21 cellular contexts compared by ENCODE assay signal in genomic region chr2:14223576-14223975, GRCh38.
A peak's percentile ranks its signal among the peaks of the same experiment; 100 is the strongest.
DNase-seq lines count a peak whose midpoint lies in the region; ATAC-seq, FAIRE-seq and TF ChIP-seq lines count a peak whose summit lies in the region.
"Had no signal": no experiment of that assay in that cellular context is flagged by ENCODE, and none has a peak within 500 bp of the region (broad histone marks: within the 10 kb centered on the region; RNA-seq: fewer than 3 reads in every experiment).

No MANE protein-coding gene starts in this region.

- no peaks in the 10 kb centered on the region for H3K27me3 Mint-ChIP-seq in CD8-positive, alpha-beta T cell (ENCODE audit: low read depth)
- H3K27me3 Mint-ChIP-seq: B cell; CD4-positive, CD25-positive, alpha-beta regulatory T cell; CD8-positive, alpha-beta memory T cell had no signal

- H3K36me3 ChIP-seq in GM12878 (ENCODE audit: control insufficient read depth in 2 of 2, insufficient read depth in 2 of 2, low read length in 1 of 2) = no peaks in the 10 kb centered on the region
- H3K36me3 ChIP-seq in CD8-positive, alpha-beta T cell (ENCODE audit: insufficient read depth, low read length) = no peaks in the 10 kb centered on the region
- H3K36me3 ChIP-seq: BLaER1 had no signal

- H4K20me1 ChIP-seq in GM12878 (ENCODE audit: control insufficient read depth, insufficient read depth) = no peaks in the 10 kb centered on the region
- H4K20me1 ChIP-seq: BLaER1 had no signal

- no peak overlapping the region for H3K4me2 ChIP-seq in GM12878 (ENCODE audit: control insufficient read depth, insufficient read depth)
- H3K4me2 ChIP-seq: BLaER1 had no signal

- no peaks in the 10 kb centered on the region for H3K79me2 ChIP-seq in GM12878 (ENCODE audit: control insufficient read depth, insufficient read depth, low read length)

- H3K27me3 ChIP-seq in GM12878 (replicated peaks in 1 of 2; ENCODE audit: control insufficient read depth in 2 of 2, insufficient read depth in 2 of 2, low read length in 1 of 2) = no peaks in the 10 kb centered on the region
- H3K27me3 ChIP-seq in foreskin keratinocyte = no peaks in the 10 kb centered on the region
- H3K27me3 ChIP-seq in CD8-positive, alpha-beta T cell (ENCODE audit: insufficient read depth, low read length) = no peaks in the 10 kb centered on the region
- H3K27me3 ChIP-seq: BLaER1 had no signal

- CTCF ChIA-PET in GM12878 (lab: Yijun Ruan, JAX) = no interaction called here
- CTCF ChIA-PET in CD8-positive, alpha-beta T cell (lab: Charles Lee) = no interaction called here

- POLR2A ChIA-PET in GM12878 (lab: Charles Lee) = no interaction called here
- POLR2A ChIA-PET in CD8-positive, alpha-beta T cell (lab: Charles Lee) = no interaction called here

- no peak overlapping the region for H3K27ac ChIP-seq in GM12878 (ENCODE audit: control insufficient read depth, insufficient read depth)
- H3K27ac ChIP-seq in foreskin keratinocyte = no peak overlapping the region
- H3K27ac ChIP-seq in CD8-positive, alpha-beta T cell (ENCODE audit: low read depth, low read length) = no peak overlapping the region
- H3K27ac ChIP-seq: 22Rv1, BLaER1, C4-2B, GM23248 had no signal

- TF ChIP-seq EP300 in GM12878 (IDR thresholded peaks at IDR 0.05; ENCODE audit: borderline replicate concordance in 1 of 2, control insufficient read depth in 1 of 2, low read depth in 2 of 2, low read length in 2 of 2) = no peak

- no peak for FAIRE-seq in GM12878 (lab: Jason Lieb, UNC)
- FAIRE-seq: A204.1, G401.6, GM19239 had no signal

- RAD21 ChIA-PET in GM12878 (lab: Charles Lee; ENCODE audit: unreplicated experiment) = no interaction called here

- SMC1A ChIA-PET in GM12878 (lab: Charles Lee; ENCODE audit: uncharacterized antibody, unreplicated experiment) = no interaction called here

- H3K9me3 ChIP-seq in GM12878 (replicated peaks; ENCODE audit: control insufficient read depth, insufficient read depth, low read length) = no peaks in the 10 kb centered on the region
- no peaks in the 10 kb centered on the region for H3K9me3 ChIP-seq in CD8-positive, alpha-beta T cell (ENCODE audit: low read length)
- H3K9me3 ChIP-seq: BLaER1 had no signal

- no peaks in the 10 kb centered on the region for H3K36me3 Mint-ChIP-seq in CD8-positive, alpha-beta T cell
- H3K36me3 Mint-ChIP-seq: CD4-positive, CD25-positive, alpha-beta regulatory T cell; CD8-positive, alpha-beta memory T cell had no signal

- no peak overlapping the region for H3K4me3 ChIP-seq in GM12878
- H3K4me3 ChIP-seq in CD8-positive, alpha-beta T cell (ENCODE audit: low read depth, low read length) = no peak overlapping the region
- H3K4me3 ChIP-seq: BLaER1, GM23248 had no signal

- intact Hi-C loops in GM12878 (cut with micrococcal nuclease; ENCODE audit: unreplicated experiment) = no loop called here
- intact Hi-C loops in CD8-positive, alpha-beta T cell (cut with DNase I, micrococcal nuclease) = no loop called here

- no peak for TF ChIP-seq RAD21 in GM12878 (IDR thresholded peaks at IDR 0.05; ENCODE audit: insufficient read depth, low read depth, low read length)

- peak; percentile 50 for ATAC-seq in GM12878
- ATAC-seq in foreskin keratinocyte = peak; percentile 51
- no peak for ATAC-seq in CD8-positive, alpha-beta T cell

- in situ Hi-C loops in GM12878 (cut with MboI) = no loop called here

- H3K4me1 Mint-ChIP-seq in CD8-positive, alpha-beta T cell (ENCODE audit: low read depth) = no peaks in the 10 kb centered on the region
- H3K4me1 Mint-ChIP-seq: B cell; CD4-positive, CD25-positive, alpha-beta regulatory T cell; CD8-positive, alpha-beta memory T cell had no signal

- H3K9ac ChIP-seq in GM12878 (ENCODE audit: control insufficient read depth, insufficient read depth, low read length) = no peak overlapping the region
- H3K9ac ChIP-seq: BLaER1, GM23248 had no signal

- H3K9me3 Mint-ChIP-seq in CD8-positive, alpha-beta T cell = peaks cover 10% of the 10 kb centered on the region

- no peak for TF ChIP-seq POLR2A in GM12878 (IDR thresholded peaks at IDR 0.05; ENCODE audit: low read depth, low read length)

- no peak for TF ChIP-seq CTCF in GM12878 (IDR thresholded peaks at IDR 0.05 in 2 of 3, conservative IDR thresholded peaks at IDR 0.05 in 1 of 3; ENCODE audit: control insufficient read depth in 2 of 3, extremely low read depth in 1 of 3, insufficient read depth in 1 of 3, low read depth in 3 of 3, low read length in 3 of 3)
- TF ChIP-seq CTCF in foreskin keratinocyte (conservative IDR thresholded peaks at IDR 0.05) = no peak
- TF ChIP-seq CTCF in CD8-positive, alpha-beta T cell (IDR thresholded peaks at IDR 0.05) = no peak

- no peaks in the 10 kb centered on the region for H3K4me1 ChIP-seq in GM12878 (ENCODE audit: control insufficient read depth, insufficient read depth, low read length)
- H3K4me1 ChIP-seq in foreskin keratinocyte = peaks cover 16% of the 10 kb centered on the region
- H3K4me1 ChIP-seq in CD8-positive, alpha-beta T cell (ENCODE audit: insufficient read depth, low read length) = no peaks in the 10 kb centered on the region

- no TSS peak for BruUV-seq in GM12878 (replicated peaks; lab: Mats Ljungman, UMichigan)

- no peak overlapping the region for H3K4me3 Mint-ChIP-seq in CD8-positive, alpha-beta T cell
- H3K4me3 Mint-ChIP-seq: B cell; CD4-positive, CD25-positive, alpha-beta regulatory T cell; CD8-positive, alpha-beta memory T cell; H9; HFFc6 had no signal

- DNase-seq in ELR (ENCODE audit: low read depth) = peak; percentile 25
- peak; percentile 58 for DNase-seq in NCI-H82 (lab: John Stamatoyannopoulos, UW)
- DNase-seq in GM12878 (ENCODE audit: low read depth, low spot score) = no peak
- DNase-seq in foreskin keratinocyte = peak in 1 of 2 donors; percentile 11
- DNase-seq in HuH-7 (ENCODE audit: low spot score) = no peak
- DNase-seq in CD8-positive, alpha-beta T cell = no peak
- no peak for DNase-seq in activated CD4-positive, alpha-beta T cell treated with anti-CD3 and anti-CD28 coated beads for 4 hours
- DNase-seq: CD4-positive, CD25-positive, alpha-beta regulatory T cell; CD8-positive, alpha-beta memory T cell; DMS53; DMS79 treated with DMSO at 0.1 percent for 48 hours; GM23248; H9; HFFc6 had no signal

- no peak overlapping the region for H3K27ac Mint-ChIP-seq in CD8-positive, alpha-beta T cell
- H3K27ac Mint-ChIP-seq: B cell; CD4-positive, CD25-positive, alpha-beta regulatory T cell; CD8-positive, alpha-beta memory T cell; H9; HFFc6 had no signal

- WGBS in GM12878 (ENCODE audit: insufficient coverage, insufficient replicate concordance, low lambda C conversion rate, missing lambda C conversion rate) = 0% methylated on average over 1 of the region's 1 CpG

- no peak overlapping the region for H2AFZ ChIP-seq in GM12878 (ENCODE audit: control insufficient read depth, low read depth, low read length)
- H2AFZ ChIP-seq: GM23248 had no signal

TF ChIP-seq in GM12878, 131 proteins besides CTCF, POLR2A, EP300 and RAD21 (continues in another document):
- TF ChIP-seq NFIC (IDR thresholded peaks at IDR 0.05; ENCODE audit: low read depth, low read length) (no peak), BCL11A (IDR thresholded peaks at IDR 0.05; ENCODE audit: low read depth, low read length) (no peak), PRDM15 (CRISPR knock-in tag; IDR thresholded peaks at IDR 0.05) (no peak), HDGF (IDR thresholded peaks at IDR 0.05) (no peak), NRF1 (conservative IDR thresholded peaks at IDR 0.05; ENCODE audit: low read depth, low read length) (no peak), PAX8 (IDR thresholded peaks at IDR 0.05) (no peak), NR2C1 (IDR thresholded peaks at IDR 0.05) (no peak), E2F8 (IDR thresholded peaks at IDR 0.05; ENCODE audit: low read depth, partially characterized antibody) (no peak)

Comparison
In these comparisons a context has a peak if more than half of its experiments do, and no peak if none do; other contexts are left out.
1. DNase-seq: peak in ELR (single experiment) and NCI-H82 (single experiment); none in GM12878 (single experiment), HuH-7 (single experiment), CD8-positive, alpha-beta T cell (0 of 7) and activated CD4-positive, alpha-beta T cell treated with anti-CD3 and anti-CD28 coated beads for 4 hours (0 of 2).